ENCODE assay signal across 8 cellular contexts in genomic region chr14:45083979-45084722, GRCh38. TPM values are rescaled to one million over a fixed set of nuclear protein-coding genes. Genes with fewer than 3 reads are reported as not detected.
DNase-seq lines count a peak whose midpoint lies in the region; ATAC-seq and TF ChIP-seq lines count a peak whose summit lies in the region.

PRPF39 (plus strand) TSS chr14:45084116; CDS start chr14:45095240, 11,124 bp downstream.

- TF ChIP-seq CTCF in C4-2B (conservative IDR thresholded peaks at IDR 0.05) = no peak

- DNase-seq in NCI-H69 (lab: John Stamatoyannopoulos, UW) = peak; percentile 97
- peak; percentile 92 to 94 for DNase-seq in activated CD4-positive, alpha-beta T cell treated with anti-CD3 and anti-CD28 coated beads, Interleukin-2, amount 50 U/mL, for 24 hours (ENCODE audit: low read depth in 1 of 2, low spot score in 1 of 2)
- peak; percentile 90 for DNase-seq in dedifferentiated amniotic fluid mesenchymal stem cell (ENCODE audit: extremely low spot score)
- peak; percentile 97 for DNase-seq in left lobe of liver (ENCODE audit: low spot score)
- DNase-seq in stimulated activated CD4-positive, alpha-beta T cell treated with anti-CD3 and anti-CD28 coated beads, Interleukin-2, amount 100 ng/mL, for 24 hours = peak; percentile 95 to 96

- peak within 1 kb of the TSS; percentile 84 for H3K27ac ChIP-seq in C4-2B

- ATAC-seq in GM19372 (IDR thresholded peaks at IDR 0.05; ENCODE audit: low read depth, unreplicated experiment) (peak; percentile 91), HG03521 (IDR thresholded peaks at IDR 0.05; ENCODE audit: unreplicated experiment) (peak; percentile 94), left lobe of liver (peak; percentile 97)

RNA-seq across cellular contexts. Expression of gene PRPF39, which starts in this region (rescaled TPM):
- total RNA-seq in left lobe of liver = 9.4 TPM

Comparison
In these comparisons a context has a peak if more than half of its experiments do, and no peak if none do; other contexts are left out.
1. Peak in every context shown above with its lines: DNase-seq, ATAC-seq and H3K27ac ChIP-seq.